Comparison of ENCODE assay signal across 8 cellular contexts in the genomic region with DNA sequence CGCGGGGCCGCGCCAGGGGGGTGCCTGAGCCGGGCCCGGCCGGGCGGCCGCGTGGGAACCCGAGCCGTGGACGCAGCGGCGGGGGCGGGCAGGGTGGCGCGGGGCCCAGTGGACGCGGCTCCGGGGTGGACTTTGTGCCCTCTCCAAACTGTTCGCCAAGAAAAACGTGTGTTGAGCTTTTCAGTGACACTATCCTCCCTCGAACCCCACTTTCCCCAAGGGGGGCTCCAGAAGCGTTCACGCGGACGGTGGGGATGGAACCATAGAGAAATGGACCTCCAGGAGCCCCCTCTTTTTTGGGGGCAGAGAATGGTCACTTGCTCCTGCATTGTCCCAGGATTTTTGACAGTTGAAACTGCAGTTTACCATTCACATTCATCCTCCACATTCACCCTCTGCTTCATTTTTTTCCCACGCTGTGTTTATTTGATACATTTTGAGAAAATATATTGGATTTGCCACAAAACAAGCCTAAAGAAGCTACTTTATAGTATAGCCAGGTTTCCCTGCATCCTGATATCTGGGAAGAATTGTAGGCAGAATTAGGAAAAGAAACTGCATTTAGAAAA. TPM values are rescaled to one million over a fixed set of nuclear protein-coding genes. Genes with fewer than 3 reads are reported as not detected.
DNase-seq lines count a peak whose midpoint lies in the region; ATAC-seq and TF ChIP-seq lines count a peak whose summit lies in the region.

No MANE protein-coding gene starts in this region.

- intact Hi-C loops in Caco-2 (cut with micrococcal nuclease; ENCODE audit: unreplicated experiment), result loop anchor here (5.0 kb wide), 1 partner anchor 412 kb away; no protein-coding TSS in a partner anchor

- H3K27me3 ChIP-seq in Caco-2 (replicated peaks; ENCODE audit: control insufficient read depth, insufficient read depth, low read length), result no peaks in the 10 kb centered on the region
- H3K27me3 ChIP-seq in neutrophil, result no peaks in the 10 kb centered on the region

- peaks cover 8% of the 10 kb centered on the region for H3K4me1 Mint-ChIP-seq in Caco-2 (ENCODE audit: low read depth, unreplicated experiment)
- H3K4me1 Mint-ChIP-seq in effector memory CD8-positive, alpha-beta T cell (ENCODE audit: low read depth in 2 of 2), result peaks cover 21 to 28% of the 10 kb centered on the region in 2 donors

- TF ChIP-seq CTCF in Caco-2 (IDR thresholded peaks at IDR 0.05; ENCODE audit: insufficient read depth in 1 of 2, low read depth in 1 of 2, low read length in 1 of 2, severe bottlenecking in 1 of 2, unreplicated experiment in 1 of 2) (no peak), NB4 (IDR thresholded peaks at IDR 0.05; ENCODE audit: low read depth, low read length) (no peak), neutrophil (IDR thresholded peaks at IDR 0.05) (no peak)

- H3K36me3 ChIP-seq in Caco-2 (ENCODE audit: control insufficient read depth, insufficient read depth, low read length) (no peaks in the 10 kb centered on the region), neutrophil (no peaks in the 10 kb centered on the region)

- POLR2A ChIA-PET in Caco-2 (lab: Charles Lee), result interaction anchor here (0.6 kb wide), 1 partner anchor 293 kb away, joined by 3 read pairs; no protein-coding TSS in a partner anchor

- no peaks in the 10 kb centered on the region for H3K9me3 Mint-ChIP-seq in Caco-2 (ENCODE audit: unreplicated experiment)
- no peaks in the 10 kb centered on the region for H3K9me3 Mint-ChIP-seq in effector memory CD8-positive, alpha-beta T cell

- CTCF ChIA-PET in Caco-2 (lab: Charles Lee), result no interaction called here

- TSS peak; percentile 15 for BruUV-seq in Caco-2 (replicated peaks; lab: Mats Ljungman, UMichigan)

- DNase-seq in Caco-2, result no peak
- no peak for DNase-seq in NB4 (ENCODE audit: low read depth)
- no peak for DNase-seq in effector memory CD8-positive, alpha-beta T cell
- DNase-seq in erythroblast (lab: John Stamatoyannopoulos, UW), result no peak
- DNase-seq in GM19240 (ENCODE audit: insufficient read length, low spot score), result no peak

- H3K4me1 ChIP-seq in Caco-2 (peaks cover 24% of the 10 kb centered on the region), neutrophil (ENCODE audit: control insufficient read depth in 1 of 2, insufficient read depth in 1 of 2, low read depth in 1 of 2, low read length in 1 of 2) (peaks cover 30 to 32% of the 10 kb centered on the region in 2 experiments)

- H3K27ac Mint-ChIP-seq in Caco-2 (ENCODE audit: unreplicated experiment), result peak overlapping the region; percentile 98
- H3K27ac Mint-ChIP-seq in effector memory CD8-positive, alpha-beta T cell, result peak overlapping the region; percentile 99 to 100

- peaks cover 13% of the 10 kb centered on the region for H3K36me3 Mint-ChIP-seq in Caco-2 (ENCODE audit: insufficient read depth, unreplicated experiment)
- H3K36me3 Mint-ChIP-seq in effector memory CD8-positive, alpha-beta T cell (ENCODE audit: insufficient read depth), result peaks cover 33% of the 10 kb centered on the region

- ATAC-seq in effector memory CD8-positive, alpha-beta T cell (replicated peaks), result no peak
- no peak for ATAC-seq in activated CD4-positive, CD25-positive, alpha-beta regulatory T cell treated with anti-CD3 and anti-CD28 coated beads, Interleukin-2, amount 50 U/mL, for 24 hours
- no peak for ATAC-seq in GM21786 (IDR thresholded peaks at IDR 0.05; ENCODE audit: unreplicated experiment)

- no peaks in the 10 kb centered on the region for H3K27me3 Mint-ChIP-seq in Caco-2 (ENCODE audit: insufficient read depth, unreplicated experiment)
- no peaks in the 10 kb centered on the region for H3K27me3 Mint-ChIP-seq in effector memory CD8-positive, alpha-beta T cell

- H3K4me3 ChIP-seq in Caco-2 (ENCODE audit: low read depth, low read length) (peak overlapping the region; percentile 64), NB4 (ENCODE audit: low read depth, low read length) (peak overlapping the region; percentile 75), neutrophil (ENCODE audit: low read depth in 1 of 2, low read length in 1 of 2) (peak overlapping the region; percentile 70 to 80)

- peak overlapping the region; percentile 96 for H3K4me3 Mint-ChIP-seq in Caco-2 (ENCODE audit: unreplicated experiment)
- H3K4me3 Mint-ChIP-seq in effector memory CD8-positive, alpha-beta T cell, result peak overlapping the region; percentile 98 to 99

- TF ChIP-seq POLR2A in NB4 (IDR thresholded peaks at IDR 0.05; ENCODE audit: extremely low read depth, insufficient read length) (no peak), erythroblast (IDR thresholded peaks at IDR 0.05; ENCODE audit: low read length) (no peak)

- H3K27ac ChIP-seq in neutrophil, result peak overlapping the region; percentile 98

- no peaks in the 10 kb centered on the region for H3K9me3 ChIP-seq in Caco-2
- no peaks in the 10 kb centered on the region for H3K9me3 ChIP-seq in neutrophil

RNA-seq across cellular contexts. Expression of a gene that starts 2.8 kb away (rescaled TPM):
- 22.8 and 24.9 TPM in 2 replicates for total RNA-seq in Caco-2 (2022)
